In genomic region chr16:78099372-78100161, GRCh38 we compare ENCODE assay signal across 8 cellular contexts. TPM values are rescaled to one million over a fixed set of nuclear protein-coding genes. Genes with fewer than 3 reads are reported as not detected.
A peak's percentile ranks its signal among the peaks of the same experiment; 100 is the strongest.
DNase-seq lines count a peak whose midpoint lies in the region; ATAC-seq and TF ChIP-seq lines count a peak whose summit lies in the region.

WWOX (plus strand) TSS chr16:78099654.

- H3K4me1 ChIP-seq in hepatocyte (ENCODE audit: insufficient read depth): peaks cover 6% of the 10 kb centered on the region

- H3K27ac ChIP-seq in hepatocyte: peak within 1 kb of the TSS; percentile 79

- no peaks in the 10 kb centered on the region for H3K27me3 ChIP-seq in hepatocyte

- no peaks in the 10 kb centered on the region for H4K20me1 ChIP-seq in hepatocyte (ENCODE audit: insufficient read depth, poor library complexity, severe bottlenecking)

- H3K4me3 ChIP-seq in hepatocyte: peak within 1 kb of the TSS; percentile 60

- peak; percentile 53 for TF ChIP-seq POLR2A in GM18505 (IDR thresholded peaks at IDR 0.05; ENCODE audit: borderline replicate concordance, extremely low read depth, insufficient read depth, insufficient read length)

- 1% methylated on average over 83 of the region's 83 CpGs for WGBS in hepatocyte (ENCODE audit: low lambda C conversion rate, missing lambda C conversion rate)

- no peaks in the 10 kb centered on the region for H3K36me3 ChIP-seq in hepatocyte (replicated peaks; ENCODE audit: insufficient read depth, low read depth)

- no peaks in the 10 kb centered on the region for H3K9me3 ChIP-seq in hepatocyte (ENCODE audit: low read depth)

- H3K9me2 ChIP-seq in hepatocyte (replicated peaks; ENCODE audit: insufficient read depth): no peaks in the 10 kb centered on the region

- peak; percentile 96 for TF ChIP-seq CTCF in hepatocyte (IDR thresholded peaks at IDR 0.05; ENCODE audit: poor library complexity)

- peak within 1 kb of the TSS; percentile 82 for H2AFZ ChIP-seq in hepatocyte

- ATAC-seq in GM18505 (IDR thresholded peaks at IDR 0.05; ENCODE audit: unreplicated experiment) (peak; percentile 95), HG02973 (IDR thresholded peaks at IDR 0.05; ENCODE audit: unreplicated experiment) (peak; percentile 96)

- H3K79me2 ChIP-seq in hepatocyte: peaks cover 23% of the 10 kb centered on the region

- DNase-seq in NCI-H1930 (lab: John Stamatoyannopoulos, UW) (peak; percentile 88 to 91), T-helper 9 cell (peak; percentile 93), astrocyte of the hippocampus (ENCODE audit: low read depth, low spot score) (peak; percentile 99), hepatocyte (ENCODE audit: low spot score) (peak; percentile 98), retina (peak; percentile 98), NCI-H526 (lab: John Stamatoyannopoulos, UW) (no peak)

- peak within 1 kb of the TSS; percentile 75 for H3K4me2 ChIP-seq in hepatocyte

RNA-seq across cellular contexts. Expression of gene WWOX, which starts in this region (rescaled TPM):
- total RNA-seq in hepatocyte: 39.8 and 44.3 TPM in 2 replicates
- 17.0 and 20.4 TPM in 2 replicates for polyA plus RNA-seq in hepatocyte

Comparison
In these comparisons a context has a peak if more than half of its experiments do, and no peak if none do; other contexts are left out.
1. DNase-seq: peak in NCI-H1930 (2 of 2), T-helper 9 cell (single experiment), astrocyte of the hippocampus (single experiment), hepatocyte (single experiment) and retina (single experiment); none in NCI-H526 (0 of 2).